Comparison of ENCODE assay signal across 1 cellular context in the genomic region with DNA sequence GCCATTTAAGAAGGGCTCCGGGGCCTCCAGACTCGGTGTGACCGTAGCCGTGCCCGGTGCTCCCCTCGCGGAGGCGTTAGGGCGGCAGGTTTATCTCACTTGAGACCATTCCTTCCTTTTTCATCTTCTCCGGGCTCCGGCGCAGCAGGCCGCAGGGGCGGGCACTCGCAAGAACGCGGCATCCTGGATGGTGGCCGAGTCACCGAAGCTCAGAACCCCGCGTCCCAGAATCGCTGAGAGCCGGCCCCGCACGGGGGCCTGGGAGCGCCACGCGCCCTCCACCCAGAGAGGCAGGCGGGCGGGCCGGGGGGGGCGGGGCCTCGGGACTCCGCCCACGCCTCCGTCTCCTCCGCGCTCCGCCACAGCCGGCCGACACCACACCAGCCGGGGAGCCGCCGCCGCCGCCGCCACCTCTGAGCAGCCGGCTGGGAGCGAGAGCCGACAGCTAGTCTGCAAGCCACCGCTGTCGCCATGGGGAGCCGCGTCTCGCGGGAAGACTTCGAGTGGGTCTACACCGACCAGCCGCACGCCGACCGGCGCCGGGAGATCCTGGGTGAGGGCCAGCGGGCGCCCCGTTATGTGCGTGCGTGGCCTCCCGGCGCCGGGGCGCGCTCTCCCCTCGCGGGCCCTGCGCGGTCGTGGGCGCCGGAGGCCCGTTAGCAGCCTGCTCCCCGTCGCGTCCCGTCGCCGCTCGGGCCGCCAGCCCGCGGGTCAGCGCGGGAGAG.
TF ChIP-seq lines count a peak whose summit lies in the region.

DEGS1 (plus strand) TSS at position 375 of the 725 bp plus-strand sequence; CDS start at position 472, 97 bp downstream.

TF ChIP-seq in HepG2, 621 proteins besides CTCF, POLR2A, EP300 and RAD21 (continued from another document):
- TF ChIP-seq FOXM1 (CRISPR knock-in tag; IDR thresholded peaks at IDR 0.05) (no peak), RBM39 (IDR thresholded peaks at IDR 0.05; ENCODE audit: low read depth, low read length, poor library complexity, severe bottlenecking) (no peak), GABPB1 (CRISPR knock-in tag; IDR thresholded peaks at IDR 0.05) (0 out of 2 replicates have a peak, but pooled peaks have one; percentile 17), NR1H2 (CRISPR knock-in tag; IDR thresholded peaks at IDR 0.05; ENCODE audit: borderline replicate concordance, low read depth) (no peak), ZNF550 (CRISPR knock-in tag; IDR thresholded peaks at IDR 0.05; ENCODE audit: borderline replicate concordance) (no peak)
- TF ChIP-seq, protein P1, sequence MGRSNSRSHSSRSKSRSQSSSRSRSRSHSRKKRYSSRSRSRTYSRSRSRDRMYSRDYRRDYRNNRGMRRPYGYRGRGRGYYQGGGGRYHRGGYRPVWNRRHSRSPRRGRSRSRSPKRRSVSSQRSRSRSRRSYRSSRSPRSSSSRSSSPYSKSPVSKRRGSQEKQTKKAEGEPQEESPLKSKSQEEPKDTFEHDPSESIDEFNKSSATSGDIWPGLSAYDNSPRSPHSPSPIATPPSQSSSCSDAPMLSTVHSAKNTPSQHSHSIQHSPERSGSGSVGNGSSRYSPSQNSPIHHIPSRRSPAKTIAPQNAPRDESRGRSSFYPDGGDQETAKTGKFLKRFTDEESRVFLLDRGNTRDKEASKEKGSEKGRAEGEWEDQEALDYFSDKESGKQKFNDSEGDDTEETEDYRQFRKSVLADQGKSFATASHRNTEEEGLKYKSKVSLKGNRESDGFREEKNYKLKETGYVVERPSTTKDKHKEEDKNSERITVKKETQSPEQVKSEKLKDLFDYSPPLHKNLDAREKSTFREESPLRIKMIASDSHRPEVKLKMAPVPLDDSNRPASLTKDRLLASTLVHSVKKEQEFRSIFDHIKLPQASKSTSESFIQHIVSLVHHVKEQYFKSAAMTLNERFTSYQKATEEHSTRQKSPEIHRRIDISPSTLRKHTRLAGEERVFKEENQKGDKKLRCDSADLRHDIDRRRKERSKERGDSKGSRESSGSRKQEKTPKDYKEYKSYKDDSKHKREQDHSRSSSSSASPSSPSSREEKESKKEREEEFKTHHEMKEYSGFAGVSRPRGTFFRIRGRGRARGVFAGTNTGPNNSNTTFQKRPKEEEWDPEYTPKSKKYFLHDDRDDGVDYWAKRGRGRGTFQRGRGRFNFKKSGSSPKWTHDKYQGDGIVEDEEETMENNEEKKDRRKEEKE (IDR thresholded peaks at IDR 0.05): no peak
